ENCODE assay signal across 8 cellular contexts in the genomic region with DNA sequence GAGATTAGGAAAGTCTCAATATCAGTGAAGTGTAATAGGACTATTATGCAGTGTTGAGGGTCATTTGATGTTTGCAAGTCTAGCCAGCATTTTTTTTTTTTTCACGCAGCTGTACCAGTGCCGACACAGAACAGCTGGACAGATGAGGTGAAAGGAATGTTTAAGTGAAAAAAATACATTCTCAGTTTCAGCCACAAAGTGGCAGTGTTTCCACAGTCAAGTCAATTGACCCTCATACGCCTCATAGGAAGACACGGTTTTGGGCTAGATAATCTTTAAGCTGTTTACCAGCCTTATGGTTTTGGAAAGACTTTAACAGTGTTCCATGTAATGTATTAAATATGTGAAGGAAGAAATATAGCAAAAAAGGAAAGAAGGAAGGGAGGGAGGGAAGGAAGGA.
A peak's percentile ranks its signal among the peaks of the same experiment; 100 is the strongest.
DNase-seq lines count a peak whose midpoint lies in the region; TF ChIP-seq lines count a peak whose summit lies in the region.

No MANE protein-coding gene starts in this region.

- no peak overlapping the region for H3K4me3 Mint-ChIP-seq in HFFc6

- H3K27ac Mint-ChIP-seq in HFFc6 = no peak overlapping the region

- peak overlapping the region; percentile 61 for H3K4me2 ChIP-seq in MM.1S (ENCODE audit: low read depth, low read length)

- H4K20me1 ChIP-seq in MM.1S (ENCODE audit: insufficient read depth, low read length) = no peaks in the 10 kb centered on the region

- TF ChIP-seq POLR2A in adrenal gland (IDR thresholded peaks at IDR 0.05) (no peak), thyroid gland (IDR thresholded peaks at IDR 0.05) (no peak)

- H3K9ac ChIP-seq in MM.1S (ENCODE audit: low read length) = peak overlapping the region; percentile 43

- no peaks in the 10 kb centered on the region for H3K9me2 ChIP-seq in MM.1S (replicated peaks; ENCODE audit: insufficient read depth, low read length)

- no peaks in the 10 kb centered on the region for H3K79me2 ChIP-seq in MM.1S (ENCODE audit: low read length)

- intact Hi-C loops in adrenal gland (cut with DNase I) = loop anchor here (5.0 to 10.0 kb wide), 3 partner anchors 153 to 295 kb away; no protein-coding TSS in a partner anchor
- intact Hi-C loops in thyroid gland (cut with DNase I) = no loop called here

- no peaks in the 10 kb centered on the region for H3K27me3 ChIP-seq in MM.1S (replicated peaks; ENCODE audit: insufficient read depth, low read length)
- H3K27me3 ChIP-seq in adrenal gland = no peaks in the 10 kb centered on the region
- H3K27me3 ChIP-seq in thyroid gland = no peaks in the 10 kb centered on the region

- no peaks in the 10 kb centered on the region for H3K4me1 Mint-ChIP-seq in HFFc6 (ENCODE audit: low read depth)

- no peaks in the 10 kb centered on the region for H3F3A ChIP-seq in MM.1S (ENCODE audit: insufficient read depth, low read length)

- H2AFZ ChIP-seq in MM.1S (ENCODE audit: low read length) = peak overlapping the region; percentile 40

- TF ChIP-seq CTCF in HFFc6 (IDR thresholded peaks at IDR 0.05) = peak; percentile 79
- TF ChIP-seq CTCF in MM.1S (IDR thresholded peaks at IDR 0.05; ENCODE audit: low read length) = peak; percentile 58
- peak; percentile 33 to 81 (median 68) for TF ChIP-seq CTCF in adrenal gland (IDR thresholded peaks at IDR 0.05)
- TF ChIP-seq CTCF in thyroid gland (IDR thresholded peaks at IDR 0.05) = peak in 4 of 6 experiments; percentile 38 to 54 (median 44)

- H3K27me3 Mint-ChIP-seq in HFFc6 (ENCODE audit: insufficient read depth) = peaks cover 3% of the 10 kb centered on the region; the same call in 1 of the 2 replicates

- H3K4me1 ChIP-seq in MM.1S (ENCODE audit: low read length) = peaks cover 27% of the 10 kb centered on the region
- no peaks in the 10 kb centered on the region for H3K4me1 ChIP-seq in adrenal gland (replicated peaks in 1 of 2)
- no peaks in the 10 kb centered on the region for H3K4me1 ChIP-seq in thyroid gland

- DNase-seq in NCI-H748 (lab: John Stamatoyannopoulos, UW; ENCODE audit: unreplicated experiment) = peak; percentile 31
- no peak for DNase-seq in NCI-H748 treated with DMSO at 0.1 percent for 48 hours (lab: John Stamatoyannopoulos, UW)
- peak; percentile 29 for DNase-seq in HFFc6
- DNase-seq in MM.1S = peak; percentile 89
- DNase-seq in adrenal gland = peak in 2 of 7 donors; percentile 13 to 15
- peak; percentile 76 for DNase-seq in inferior parietal cortex (ENCODE audit: extremely low spot score)
- DNase-seq in thyroid gland = no peak
- DNase-seq in activated CD4-positive, alpha-beta T cell treated with anti-CD3 and anti-CD28 coated beads for 48 hours = no peak

- H3K36me3 ChIP-seq in MM.1S (replicated peaks; ENCODE audit: insufficient read depth, low read length) (no peaks in the 10 kb centered on the region), adrenal gland (replicated peaks in 1 of 2) (no peaks in the 10 kb centered on the region), thyroid gland (no peaks in the 10 kb centered on the region)

- 0 to 8% (median 3%) methylated on average over 4 of the region's 4 CpGs for WGBS in adrenal gland, 4 donors
- 10 to 29% methylated on average over 4 of the region's 4 CpGs for WGBS in thyroid gland, 2 donors

- H3K9me3 ChIP-seq in MM.1S (replicated peaks; ENCODE audit: insufficient read depth, low read length) = no peaks in the 10 kb centered on the region; the same call in 1 of the 2 replicates
- H3K9me3 ChIP-seq in adrenal gland (replicated peaks in 1 of 3) = no peaks in the 10 kb centered on the region
- H3K9me3 ChIP-seq in thyroid gland = no peaks in the 10 kb centered on the region

- no peaks in the 10 kb centered on the region for H3K36me3 Mint-ChIP-seq in HFFc6 (ENCODE audit: low read depth)

- H3K27ac ChIP-seq in MM.1S (ENCODE audit: low read length) = peak overlapping the region; percentile 30; the same call in 1 of the 2 replicates
- H3K27ac ChIP-seq in adrenal gland = no peak overlapping the region
- no peak overlapping the region for H3K27ac ChIP-seq in thyroid gland

- no peaks in the 10 kb centered on the region for H3K9me3 Mint-ChIP-seq in HFFc6

- H3K4me3 ChIP-seq in MM.1S (ENCODE audit: low read length) (no peak overlapping the region), adrenal gland (peak overlapping the region in 1 of 4 donors; percentile 30), thyroid gland (replicated peaks in 1 of 3) (no peak overlapping the region)

Comparison
In these comparisons a context has a peak if more than half of its experiments do, and no peak if none do; other contexts are left out.
1. DNase-seq: peak in NCI-H748 (single experiment), HFFc6 (single experiment), MM.1S (single experiment) and inferior parietal cortex (single experiment); none in NCI-H748 treated with DMSO at 0.1 percent for 48 hours (single experiment), thyroid gland (0 of 2) and activated CD4-positive, alpha-beta T cell treated with anti-CD3 and anti-CD28 coated beads for 48 hours (single experiment).
2. Peak in every context shown above with its lines, with median percentiles within 50 percentile points of each other: CTCF ChIP-seq.